In the genomic region with DNA sequence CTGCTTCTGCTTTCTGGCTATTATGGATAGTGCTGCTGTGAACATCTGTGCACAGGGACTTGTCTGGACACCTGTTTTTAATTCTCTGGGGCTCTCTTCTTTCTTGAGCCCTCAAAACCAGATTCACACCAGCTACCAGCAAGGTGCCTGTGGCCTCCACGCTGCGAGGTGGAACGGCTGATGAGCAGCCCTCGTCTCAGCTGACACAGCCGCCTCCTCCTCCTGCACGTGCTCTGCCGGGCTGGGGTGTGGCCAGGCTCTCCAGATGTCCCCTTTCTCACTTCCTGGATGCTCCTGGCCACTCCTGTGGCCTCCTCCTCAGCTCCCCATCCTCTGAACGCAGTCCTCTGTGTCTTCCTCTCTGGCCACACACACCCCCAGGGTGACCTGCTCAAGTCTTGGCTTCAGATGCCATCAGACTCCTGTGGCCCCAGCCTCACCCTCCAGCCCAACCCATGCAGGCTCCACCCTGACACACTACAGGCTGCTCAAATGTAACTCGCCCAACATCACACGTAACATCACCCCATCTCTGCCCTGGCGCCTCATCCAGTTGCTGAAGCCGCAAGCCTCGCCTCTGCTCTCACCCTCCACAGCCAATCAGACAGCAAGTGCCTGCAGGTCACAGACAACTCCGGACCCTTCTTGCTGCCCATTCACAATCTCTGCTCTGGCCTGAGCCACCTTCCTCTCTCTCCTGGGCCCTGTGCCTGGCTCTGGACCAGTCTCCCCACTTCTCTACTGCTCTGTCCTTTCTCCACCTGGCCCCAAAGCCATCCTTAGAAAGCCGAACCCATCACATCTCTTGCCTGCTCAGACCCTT, we compare ENCODE assay signal across 22 cellular contexts.
"Had no signal": no experiment of that assay in that cellular context is flagged by ENCODE, and none has a peak within 500 bp of the region (broad histone marks: within the 10 kb centered on the region; RNA-seq: fewer than 3 reads in every experiment).

No MANE protein-coding gene starts in this region.

- H3K27me3 ChIP-seq: adrenal gland, hepatocyte, right lobe of liver, stomach, tibial nerve had no signal

- H3K4me3 Mint-ChIP-seq: activated naive CD8-positive, alpha-beta T cell; immature natural killer cell; stimulated activated effector memory CD8-positive, alpha-beta T cell treated with anti-CD3 and anti-CD28 coated beads, Interleukin-12 subunit alpha, Interleukin-12 subunit beta, amount 100 ng/mL, for 72 hours had no signal

- ATAC-seq: right lobe of liver; stimulated activated effector memory CD8-positive, alpha-beta T cell treated with anti-CD3 and anti-CD28 coated beads, Interleukin-12 subunit alpha, Interleukin-12 subunit beta, amount 100 ng/mL, for 72 hours had no signal

- H3K27ac Mint-ChIP-seq: activated naive CD8-positive, alpha-beta T cell; immature natural killer cell; stimulated activated effector memory CD8-positive, alpha-beta T cell treated with anti-CD3 and anti-CD28 coated beads, Interleukin-12 subunit alpha, Interleukin-12 subunit beta, amount 100 ng/mL, for 72 hours had no signal

- H2AFZ ChIP-seq: hepatocyte, parathyroid adenoma had no signal

- H3K36me3 ChIP-seq: adrenal gland, right lobe of liver, stomach, suprapubic skin, tibial nerve had no signal

- H3K9me3 ChIP-seq: adrenal gland, right lobe of liver, suprapubic skin had no signal

- H3K4me1 Mint-ChIP-seq: immature natural killer cell; naive B cell; stimulated activated effector memory CD8-positive, alpha-beta T cell treated with anti-CD3 and anti-CD28 coated beads, Interleukin-12 subunit alpha, Interleukin-12 subunit beta, amount 100 ng/mL, for 72 hours had no signal

- H3K27me3 Mint-ChIP-seq: activated naive CD8-positive, alpha-beta T cell had no signal

- H3K4me1 ChIP-seq: adrenal gland, parathyroid adenoma, right lobe of liver, tibial nerve had no signal

- DNase-seq: activated T-cell treated with anti-CD3 and anti-CD28 coated beads, Interleukin-2, amount 50 U/mL, for 1 hour; adrenal gland; central memory CD4-positive, alpha-beta T cell; effector memory CD4-positive, alpha-beta T cell; glutamatergic neuron; immature natural killer cell; mesendoderm; naive B cell; stimulated activated CD4-positive, alpha-beta T cell treated with anti-CD3 and anti-CD28 coated beads, Interleukin-2, amount 100 ng/mL, for 24 hours; stomach; T-helper 9 cell had no signal

- H3K9me3 Mint-ChIP-seq: immature natural killer cell; stimulated activated effector memory CD8-positive, alpha-beta T cell treated with anti-CD3 and anti-CD28 coated beads, Interleukin-12 subunit alpha, Interleukin-12 subunit beta, amount 100 ng/mL, for 72 hours had no signal

- H3K36me3 Mint-ChIP-seq: activated naive CD8-positive, alpha-beta T cell; immature natural killer cell; naive B cell; stimulated activated effector memory CD8-positive, alpha-beta T cell treated with anti-CD3 and anti-CD28 coated beads, Interleukin-12 subunit alpha, Interleukin-12 subunit beta, amount 100 ng/mL, for 72 hours had no signal

- H3K27ac ChIP-seq: adrenal gland, hepatocyte, parathyroid adenoma, right lobe of liver, skin epidermis, stomach, suprapubic skin, tibial nerve had no signal

- H3K4me2 ChIP-seq: hepatocyte had no signal

- H3K9ac ChIP-seq: parathyroid adenoma had no signal

- FAIRE-seq: astrocyte, colon, frontal cortex had no signal

- H3K4me3 ChIP-seq: adrenal gland, hepatocyte, right lobe of liver, skin epidermis, stomach, suprapubic skin, tibial nerve had no signal
